ENCODE assay signal across 14 cellular contexts in genomic region chr12:130874696-130875095, GRCh38. TPM values are rescaled to one million over a fixed set of nuclear protein-coding genes. Genes with fewer than 3 reads are reported as not detected.
A peak's percentile ranks its signal among the peaks of the same experiment; 100 is the strongest.
DNase-seq lines count a peak whose midpoint lies in the region; ATAC-seq, FAIRE-seq and TF ChIP-seq lines count a peak whose summit lies in the region.
"Had no signal": no experiment of that assay in that cellular context is flagged by ENCODE, and none has a peak within 500 bp of the region (broad histone marks: within the 10 kb centered on the region; RNA-seq: fewer than 3 reads in every experiment).

No MANE protein-coding gene starts in this region.

- H3K9ac ChIP-seq in endothelial cell of umbilical vein (replicated peaks; ENCODE audit: extremely low read depth, insufficient read depth, low read length): no peak overlapping the region

- 88 to 95% (median 93%) methylated on average over 10 of the region's 10 CpGs for WGBS in small intestine, 3 donors

- H3K9me3 Mint-ChIP-seq in Calu3 (ENCODE audit: low read depth, unreplicated experiment) (no peaks in the 10 kb centered on the region), T-cell (no peaks in the 10 kb centered on the region)

- no peaks in the 10 kb centered on the region for H3K27me3 Mint-ChIP-seq in Calu3 (ENCODE audit: unreplicated experiment)
- H3K27me3 Mint-ChIP-seq in T-cell: no peaks in the 10 kb centered on the region

- H3K4me2 ChIP-seq in endothelial cell of umbilical vein (ENCODE audit: insufficient read depth, low read length): peak overlapping the region; percentile 88

- H3K9me3 ChIP-seq in endothelial cell of umbilical vein (replicated peaks; ENCODE audit: control insufficient read depth, insufficient read depth, low read length) (no peaks in the 10 kb centered on the region), small intestine (ENCODE audit: control insufficient read depth, low read depth) (no peaks in the 10 kb centered on the region)
- H3K9me3 ChIP-seq: colonic mucosa had no signal

- H3K4me1 ChIP-seq in ACC112 (ENCODE audit: control insufficient read depth, insufficient read depth, low read length, unreplicated experiment) (peaks cover 22% of the 10 kb centered on the region), endothelial cell of umbilical vein (ENCODE audit: control insufficient read depth, extremely low read depth, insufficient read depth, low read length) (peaks cover 23% of the 10 kb centered on the region), small intestine (ENCODE audit: control insufficient read depth in 2 of 2, insufficient read depth in 1 of 2, low read depth in 1 of 2, low read length in 1 of 2) (no peaks in the 10 kb centered on the region)

- POLR2A ChIA-PET in T-cell (lab: Charles Lee) (no interaction called here), endothelial cell of umbilical vein (lab: Charles Lee) (no interaction called here)

- H3K4me3 Mint-ChIP-seq in Calu3 (ENCODE audit: low read depth, unreplicated experiment) (peak overlapping the region; percentile 93), T-cell (peak overlapping the region in 1 of 3 donors; percentile 63)

- TF ChIP-seq CTCF in Calu3 (IDR thresholded peaks at IDR 0.05; ENCODE audit: unreplicated experiment) (no peak), endothelial cell of umbilical vein (IDR thresholded peaks at IDR 0.05; ENCODE audit: extremely low read depth in 1 of 2, insufficient read depth in 1 of 2, low read depth in 1 of 2, low read length in 2 of 2) (no peak)

- DNase-seq in Calu3: no peak
- DNase-seq in T-cell: no peak
- no peak for DNase-seq in endothelial cell of umbilical vein (ENCODE audit: low read depth, low spot score)
- no peak for DNase-seq in small intestine
- DNase-seq in posterior cingulate gyrus: no peak
- no peak for DNase-seq in T1000 (lab: John Stamatoyannopoulos, UW)
- no peak for DNase-seq in stimulated activated CD4-positive, alpha-beta T cell treated with anti-CD3 and anti-CD28 coated beads, Interleukin-2, amount 100 ng/mL, for 48 hours
- DNase-seq: colonic mucosa, GOT3, NCI-H1436, NCI-H524, retina, WERI-Rb-1 had no signal

- H3K27me3 ChIP-seq in ACC112 (ENCODE audit: insufficient read depth, low read length): no peaks in the 10 kb centered on the region
- H3K27me3 ChIP-seq in endothelial cell of umbilical vein (ENCODE audit: control insufficient read depth in 2 of 2, insufficient read depth in 2 of 2, low read length in 2 of 2): no peaks in the 10 kb centered on the region
- no peaks in the 10 kb centered on the region for H3K27me3 ChIP-seq in small intestine (ENCODE audit: control insufficient read depth in 2 of 2, insufficient read depth in 2 of 2, low read length in 2 of 2)
- H3K27me3 ChIP-seq: colonic mucosa had no signal

- CTCF ChIA-PET in Calu3 (lab: Charles Lee) (no interaction called here), T-cell (lab: Charles Lee) (interaction anchor here in 1 of 2 donors (1.0 kb wide), 1 partner anchor 51 kb away, joined by 3 read pairs; no protein-coding TSS in a partner anchor), endothelial cell of umbilical vein (lab: Charles Lee) (no interaction called here)

- H3K27ac ChIP-seq in ACC112 (ENCODE audit: low read depth, low read length): no peak overlapping the region
- no peak overlapping the region for H3K27ac ChIP-seq in endothelial cell of umbilical vein (ENCODE audit: insufficient read depth, low read depth, low read length)
- H3K27ac ChIP-seq in small intestine (ENCODE audit: low read depth in 1 of 2, low read length in 1 of 2): no peak overlapping the region
- H3K27ac ChIP-seq: colonic mucosa, WERI-Rb-1 had no signal

- H3K36me3 Mint-ChIP-seq in Calu3 (ENCODE audit: insufficient read depth, unreplicated experiment) (peaks cover 85% of the 10 kb centered on the region), T-cell (peaks cover 48% of the 10 kb centered on the region)

- H3K36me3 ChIP-seq in ACC112 (ENCODE audit: insufficient read depth, low read length) (peaks cover 50% of the 10 kb centered on the region), endothelial cell of umbilical vein (ENCODE audit: control insufficient read depth in 2 of 2, extremely low read depth in 1 of 2, insufficient read depth in 2 of 2, low read length in 2 of 2) (peaks cover 6 to 36% of the 10 kb centered on the region in 2 experiments), small intestine (ENCODE audit: control insufficient read depth in 2 of 2, insufficient read depth in 2 of 2, low read length in 2 of 2) (peaks cover 8 to 12% of the 10 kb centered on the region in 2 donors)

- intact Hi-C loops in Calu3 (cut with micrococcal nuclease; ENCODE audit: unreplicated experiment) (loop anchor here (5.0 to 10.0 kb wide), 2 partner anchors 37 to 1660 kb away; partner anchors contain the start of gene STX2), endothelial cell of umbilical vein (cut with micrococcal nuclease) (loop anchor here (5.0 to 10.0 kb wide), 5 partner anchors 57 to 1073 kb away; partner anchors contain the start of genes EP400 and SFSWAP), posterior cingulate gyrus (cut with DNase I) (no loop called here)

- H3K9me1 ChIP-seq in endothelial cell of umbilical vein (replicated peaks; ENCODE audit: control insufficient read depth, extremely low read depth, insufficient read depth, low read length): no peaks in the 10 kb centered on the region

- BruUV-seq in Calu3 (replicated peaks; lab: Mats Ljungman, UMichigan): no TSS peak
- no TSS peak for BruUV-seq in endothelial cell of umbilical vein (replicated peaks; lab: Mats Ljungman, UMichigan)

- no peak overlapping the region for H2AFZ ChIP-seq in ACC112 (ENCODE audit: low read length, unreplicated experiment)
- H2AFZ ChIP-seq in endothelial cell of umbilical vein (ENCODE audit: low read depth, low read length): no peak overlapping the region

- peak overlapping the region; percentile 99 for H3K4me3 ChIP-seq in ACC112 (ENCODE audit: low read depth, low read length)
- peak overlapping the region in 1 of 3 experiments; percentile 99 for H3K4me3 ChIP-seq in endothelial cell of umbilical vein (replicated peaks in 1 of 3; ENCODE audit: insufficient read depth in 1 of 3, low read depth in 1 of 3, low read length in 3 of 3)
- no peak overlapping the region for H3K4me3 ChIP-seq in small intestine (ENCODE audit: low read depth in 1 of 2, low read length in 2 of 2)
- H3K4me3 ChIP-seq: colonic mucosa had no signal

- no peak for TF ChIP-seq POLR2A in endothelial cell of umbilical vein (IDR thresholded peaks at IDR 0.05; ENCODE audit: low read depth, low read length)

- peaks cover 35% of the 10 kb centered on the region for H3K79me2 ChIP-seq in ACC112 (ENCODE audit: control insufficient read depth, insufficient read depth, low read length, unreplicated experiment)
- peaks cover 36% of the 10 kb centered on the region for H3K79me2 ChIP-seq in endothelial cell of umbilical vein (ENCODE audit: control insufficient read depth, insufficient read depth, low read length)

- peak overlapping the region; percentile 21 for H3K27ac Mint-ChIP-seq in Calu3 (ENCODE audit: unreplicated experiment)
- H3K27ac Mint-ChIP-seq in T-cell: peak overlapping the region; percentile 2 to 68

- dilution Hi-C loops in endothelial cell of umbilical vein (cut with MboI; ENCODE audit: extremely low pct_ligation_motif_present, low sequenced_read_pairs): no loop called here

- no peak for ATAC-seq in T-cell (replicated peaks in 1 of 4)

- FAIRE-seq in endothelial cell of umbilical vein (lab: Jason Lieb, UNC): no peak
- FAIRE-seq in small intestine (lab: Jason Lieb, UNC): no peak

- peaks cover 9% of the 10 kb centered on the region for H4K20me1 ChIP-seq in endothelial cell of umbilical vein (replicated peaks; ENCODE audit: control insufficient read depth, extremely low read depth, insufficient read depth, low read length)

- H3K4me1 Mint-ChIP-seq in Calu3 (ENCODE audit: low read depth, unreplicated experiment) (peaks cover 49% of the 10 kb centered on the region), T-cell (peaks cover 64 to 67% (median 67%) of the 10 kb centered on the region in 3 donors)

TF ChIP-seq in endothelial cell of umbilical vein, 7 proteins besides CTCF, POLR2A, EP300 and RAD21 (continues in another document):
- TF ChIP-seq GATA2 (IDR thresholded peaks at IDR 0.05; ENCODE audit: insufficient read depth, insufficient read length, low read depth, low read length) (no peak), MAX (IDR thresholded peaks at IDR 0.05; ENCODE audit: insufficient read depth, insufficient read length) (no peak), POLR2AphosphoS5 (IDR thresholded peaks at IDR 0.05; ENCODE audit: insufficient read depth, low read depth, low read length) (no peak), MYC (IDR thresholded peaks at IDR 0.05; ENCODE audit: low read depth, low read length) (no peak), EZH2 (IDR thresholded peaks at IDR 0.05; ENCODE audit: borderline replicate concordance, low read depth, low read length, severe bottlenecking) (no peak), FOS (IDR thresholded peaks at IDR 0.05; ENCODE audit: borderline replicate concordance, insufficient read depth, low read length) (no peak)

RNA-seq across cellular contexts. Expression of gene RAN, which starts 2.8 kb away (rescaled TPM):
- 1,463 and 1,538 TPM in 2 replicates for total RNA-seq in Calu3 (2022)
- total RNA-seq in T-cell: 100 to 1,000 TPM; 304 to 367 (median 308) TPM
- total RNA-seq in endothelial cell of umbilical vein: 1,205 and 1,212 TPM in 2 replicates
- polyA plus RNA-seq in endothelial cell of umbilical vein: 986 and 1,075 TPM in 2 replicates
- polyA plus RNA-seq in endothelial cell of umbilical vein (2011; cell fraction: cytosol; rRNA removed): 1,906 and 2,063 TPM in 2 replicates
- polyA plus RNA-seq in endothelial cell of umbilical vein (2011; cell fraction: nucleus; rRNA removed): 895 and 1,087 TPM in 2 replicates
- polyA plus RNA-seq in endothelial cell of umbilical vein (2012): 1,409 and 2,015 TPM in 2 replicates
- polyA minus RNA-seq in endothelial cell of umbilical vein: 908 and 983 TPM in 2 replicates
- polyA minus RNA-seq in endothelial cell of umbilical vein (2011; cell fraction: cytosol; rRNA and poly(A)+ RNA removed): 640 TPM
- polyA minus RNA-seq in endothelial cell of umbilical vein (2011; cell fraction: nucleus; rRNA and poly(A)+ RNA removed): 117 and 169 TPM in 2 replicates
- 100 to 1,000 TPM; 241 to 577 (median 242) TPM for polyA plus RNA-seq in small intestine

RNA-seq across cellular contexts. Expression of gene STX2, which starts 35.6 kb away (rescaled TPM):
- total RNA-seq in Calu3 (2022) (21.0 and 26.7 TPM in 2 replicates), T-cell (10 to 100 TPM; 21.8 to 26.7 (median 22.8) TPM), endothelial cell of umbilical vein (30.7 and 32.6 TPM in 2 replicates)
- polyA plus RNA-seq in endothelial cell of umbilical vein (24.2 and 26.2 TPM in 2 replicates), small intestine (1 to 10 TPM in 2 of 3 donors, under 1 TPM in 1; 0.45 to 5.7 (median 3.2) TPM)
- 23.2 and 23.6 TPM in 2 replicates for polyA plus RNA-seq in endothelial cell of umbilical vein (2011; cell fraction: cytosol; rRNA removed)
- polyA plus RNA-seq in endothelial cell of umbilical vein (2011; cell fraction: nucleus; rRNA removed): 45.4 and 65.4 TPM in 2 replicates
- polyA plus RNA-seq in endothelial cell of umbilical vein (2012): 33.7 and 36.7 TPM in 2 replicates
- 25.8 and 28.8 TPM in 2 replicates for polyA minus RNA-seq in endothelial cell of umbilical vein
- polyA minus RNA-seq in endothelial cell of umbilical vein (2011; cell fraction: cytosol; rRNA and poly(A)+ RNA removed): 7.0 TPM
- 8.8 and 14.8 TPM in 2 replicates for polyA minus RNA-seq in endothelial cell of umbilical vein (2011; cell fraction: nucleus; rRNA and poly(A)+ RNA removed)
